ENCODE assay signal across 26 cellular contexts in the genomic region with DNA sequence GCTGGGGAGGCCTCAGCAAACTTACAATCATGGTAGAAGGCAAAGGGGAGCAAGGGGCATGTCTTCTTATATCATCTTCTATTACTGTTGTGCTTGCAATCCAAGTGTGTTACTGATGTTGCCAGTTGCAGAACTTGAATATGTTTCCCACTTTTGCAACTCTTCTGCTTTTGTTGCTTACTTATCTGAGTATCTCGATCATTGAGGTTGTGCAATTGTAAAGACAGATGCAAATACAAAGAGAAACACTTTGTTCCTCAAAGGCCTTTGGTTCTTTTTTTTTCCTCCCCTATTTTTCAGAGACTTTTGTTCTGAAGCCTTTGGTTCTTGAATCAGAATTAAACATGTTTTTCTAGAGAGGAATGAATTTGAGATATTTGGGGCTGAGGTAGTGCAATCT.
DNase-seq lines count a peak whose midpoint lies in the region; ATAC-seq and TF ChIP-seq lines count a peak whose summit lies in the region.
"Had no signal": no experiment of that assay in that cellular context is flagged by ENCODE, and none has a peak within 500 bp of the region (broad histone marks: within the 10 kb centered on the region; RNA-seq: fewer than 3 reads in every experiment).

No MANE protein-coding gene starts in this region.

- H3K4me3 ChIP-seq in HUES48 (ENCODE audit: low read depth, low read length) (no peak overlapping the region), neutrophil (ENCODE audit: low read depth in 1 of 2, low read length in 1 of 2) (no peak overlapping the region)
- H3K4me3 ChIP-seq: hepatocyte, PC-9, SJCRH30, smooth muscle cell, thoracic aorta had no signal

- H3K36me3 ChIP-seq in HUES48 (ENCODE audit: control insufficient read depth, insufficient read depth, low read length): no peaks in the 10 kb centered on the region
- no peaks in the 10 kb centered on the region for H3K36me3 ChIP-seq in neutrophil
- H3K36me3 ChIP-seq: SJCRH30, thoracic aorta had no signal

- H3K27ac ChIP-seq in HUES48 (ENCODE audit: low read depth, low read length) (peak overlapping the region; percentile 90), caudate nucleus (ENCODE audit: low read depth, low read length) (peak overlapping the region; percentile 31), neutrophil (peak overlapping the region; percentile 53)
- H3K27ac ChIP-seq: foreskin keratinocyte, hepatocyte, PC-9, SJCRH30, thoracic aorta, VCaP had no signal

- H3K4me1 ChIP-seq in HUES48 (ENCODE audit: control insufficient read depth, insufficient read depth, low read length) (peaks cover 24% of the 10 kb centered on the region), neutrophil (ENCODE audit: control insufficient read depth in 1 of 2, insufficient read depth in 1 of 2, low read depth in 1 of 2, low read length in 1 of 2) (peaks cover 10 to 13% of the 10 kb centered on the region in 2 experiments)
- H3K4me1 ChIP-seq: foreskin keratinocyte, SJCRH30 had no signal

- H3K9me3 ChIP-seq in HUES48 (ENCODE audit: control insufficient read depth, insufficient read depth, low read length): peaks cover 32% of the 10 kb centered on the region
- no peaks in the 10 kb centered on the region for H3K9me3 ChIP-seq in neutrophil
- H3K9me3 ChIP-seq: SJCRH30, thoracic aorta had no signal

- TF ChIP-seq CTCF in neutrophil (IDR thresholded peaks at IDR 0.05): no peak

- H3K27me3 ChIP-seq in HUES48 (ENCODE audit: control insufficient read depth, insufficient read depth, low read length) (no peaks in the 10 kb centered on the region), neutrophil (no peaks in the 10 kb centered on the region)
- H3K27me3 ChIP-seq: foreskin keratinocyte, hepatocyte, SJCRH30 had no signal

- no peak for ATAC-seq in HG03039 (IDR thresholded peaks at IDR 0.05; ENCODE audit: unreplicated experiment)
- ATAC-seq in GM19328 (IDR thresholded peaks at IDR 0.05; ENCODE audit: unreplicated experiment): no peak
- ATAC-seq in HG02678 (IDR thresholded peaks at IDR 0.05; ENCODE audit: unreplicated experiment): no peak
- ATAC-seq: foreskin keratinocyte; left ventricle myocardium superior; stimulated activated naive B cell treated with anti-CD40 and anti-IgM and Interleukin-4, amounts not matched to agents 10 μg/mL and 1 μg/mL and 100 μg/mL, for 72 hours had no signal

- H3K9ac ChIP-seq in HUES48 (ENCODE audit: low read depth, low read length): peak overlapping the region; percentile 26; the same call in 1 of the 2 replicates

- peak; percentile 89 for DNase-seq in NOMO-1 treated with DMSO at 0.1 percent for 48 hours (lab: John Stamatoyannopoulos, UW; ENCODE audit: unreplicated experiment)
- DNase-seq in caudate nucleus (lab: John Stamatoyannopoulos, UW): no peak
- no peak for DNase-seq in NCI-H1417 (lab: John Stamatoyannopoulos, UW)
- DNase-seq: activated CD4-positive, alpha-beta T cell treated with anti-CD3 and anti-CD28 coated beads, Interleukin-2, amount 50 U/mL, for 1 hour; CD8-positive, alpha-beta memory T cell; DMS53; effector CD4-positive, alpha-beta T cell; erythroblast; foreskin keratinocyte; GDM1; left ventricle myocardium superior; NCI-H2171 treated with DMSO at 0.1 percent for 48 hours; NCI-H526; PC-9; SJCRH30; stimulated activated CD4-positive, alpha-beta T cell treated with anti-CD3 and anti-CD28 coated beads, Interleukin-2, amount 100 ng/mL, for 48 hours; stimulated activated naive B cell treated with anti-CD40 and anti-IgM and Interleukin-4, amounts not matched to agents 10 μg/mL and 1 μg/mL and 100 μg/mL, for 72 hours had no signal

Comparison
In these comparisons a context has a peak if more than half of its experiments do, and no peak if none do; other contexts are left out.
1. H3K27ac ChIP-seq: peak in every context shown above with its lines; median percentile 90 in HUES48; 53 in neutrophil; 31 in caudate nucleus.